ENCODE assay signal across 8 cellular contexts in genomic region chr12:12983420-12984035, GRCh38. TPM values are rescaled to one million over a fixed set of nuclear protein-coding genes. Genes with fewer than 3 reads are reported as not detected.
DNase-seq lines count a peak whose midpoint lies in the region; ATAC-seq lines count a peak whose summit lies in the region.

No MANE protein-coding gene starts in this region.

- ATAC-seq in GM21576 (IDR thresholded peaks at IDR 0.05; ENCODE audit: unreplicated experiment) (no peak), GM21825 (IDR thresholded peaks at IDR 0.05; ENCODE audit: unreplicated experiment) (no peak), HG03354 (IDR thresholded peaks at IDR 0.05; ENCODE audit: poor library complexity, severe bottlenecking, unreplicated experiment) (no peak)

- DNase-seq in stimulated activated CD4-positive, alpha-beta T cell treated with anti-CD3 and anti-CD28 coated beads, Interleukin-1b, Interleukin-23, amount 100 ng/mL, for 48 hours: peak; percentile 3
- DNase-seq in stimulated activated CD4-positive, alpha-beta T cell treated with anti-CD3 and anti-CD28 coated beads, Interleukin-15, amount 100 ng/mL, for 24 hours: no peak
- DNase-seq in NCI-H82 (lab: John Stamatoyannopoulos, UW) (peak; percentile 62), dermis microvascular lymphatic vessel endothelial cell (ENCODE audit: low read depth in 2 of 2) (peak; percentile 73 to 74), medulla oblongata (ENCODE audit: extremely low spot score) (peak; percentile 90)

RNA-seq across cellular contexts. Expression of gene HEBP1, which starts 16.5 kb away (rescaled TPM):
- total RNA-seq in dermis microvascular lymphatic vessel endothelial cell: 20.5 and 38.8 TPM in 2 replicates

RNA-seq across cellular contexts. Expression of gene GPRC5D, which starts 31.6 kb away (rescaled TPM):
- total RNA-seq in dermis microvascular lymphatic vessel endothelial cell: not detected in 2 replicates
